33 cellular contexts compared by ENCODE assay signal in the genomic region with DNA sequence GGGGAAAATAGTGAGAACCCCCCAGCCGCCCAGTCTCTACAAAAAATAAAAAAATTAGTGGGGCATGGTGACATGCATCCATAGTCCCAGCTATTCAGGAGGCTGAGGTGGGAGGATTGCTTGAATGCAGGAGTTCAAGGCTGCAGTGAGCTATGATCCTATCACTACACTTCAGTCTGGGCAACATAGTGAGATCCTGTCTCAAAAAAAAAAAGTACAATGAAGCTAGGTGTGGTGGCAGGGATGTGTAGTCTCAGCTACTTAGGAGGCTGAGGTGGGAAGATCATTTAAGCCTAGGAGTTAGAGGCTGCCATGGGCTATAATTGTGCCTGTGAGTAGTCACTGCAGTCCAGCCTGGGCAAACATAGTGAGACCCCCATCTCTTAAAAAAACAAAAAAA.
"Had no signal": no experiment of that assay in that cellular context is flagged by ENCODE, and none has a peak within 500 bp of the region (broad histone marks: within the 10 kb centered on the region; RNA-seq: fewer than 3 reads in every experiment).

No MANE protein-coding gene starts in this region.

- H3K9me3 ChIP-seq: neutrophil, ovary, right atrium auricular region, spleen, suprapubic skin, testis, tibial artery, transverse colon, upper lobe of right lung, uterus had no signal

- H3K27ac Mint-ChIP-seq: natural killer cell treated with Interleukin-12 subunit alpha and Interleukin-12 subunit beta and Interleukin-15 and Interleukin-18, amount 100 ng/mL, for 72 hours; progenitor cell of endocrine pancreas; stimulated activated memory B cell treated with anti-CD40 and anti-IgM and Interleukin-4, amounts not matched to agents 10 μg/mL and 1 μg/mL and 100 μg/mL, for 72 hours; stimulated activated naive CD8-positive, alpha-beta T cell treated with anti-CD3 and anti-CD28 coated beads, Interleukin-15, amount 100 ng/mL, for 72 hours; type B pancreatic cell had no signal

- H3K79me2 ChIP-seq: parathyroid adenoma had no signal

- H3K36me3 Mint-ChIP-seq: natural killer cell treated with Interleukin-12 subunit alpha and Interleukin-12 subunit beta and Interleukin-15 and Interleukin-18, amount 100 ng/mL, for 72 hours had no signal

- H3K9me3 Mint-ChIP-seq: natural killer cell treated with Interleukin-12 subunit alpha and Interleukin-12 subunit beta and Interleukin-15 and Interleukin-18, amount 100 ng/mL, for 72 hours; stimulated activated memory B cell treated with anti-CD40 and anti-IgM and Interleukin-4, amounts not matched to agents 10 μg/mL and 1 μg/mL and 100 μg/mL, for 72 hours; stimulated activated naive CD8-positive, alpha-beta T cell treated with anti-CD3 and anti-CD28 coated beads, Interleukin-15, amount 100 ng/mL, for 72 hours had no signal

- H3K27me3 ChIP-seq: neutrophil, ovary, right atrium auricular region, spleen, suprapubic skin, testis, tibial artery, transverse colon, upper lobe of right lung, uterus had no signal

- ATAC-seq: naive thymus-derived CD8-positive, alpha-beta T cell; natural killer cell treated with Interleukin-12 subunit alpha and Interleukin-12 subunit beta and Interleukin-15 and Interleukin-18, amount 100 ng/mL, for 72 hours; sciatic nerve; stimulated activated memory B cell treated with anti-CD40 and anti-IgM and Interleukin-4, amounts not matched to agents 10 μg/mL and 1 μg/mL and 100 μg/mL, for 72 hours; stimulated activated naive CD8-positive, alpha-beta T cell treated with anti-CD3 and anti-CD28 coated beads, Interleukin-15, amount 100 ng/mL, for 72 hours; stimulated activated naive CD8-positive, alpha-beta T cell treated with anti-CD3 and anti-CD28 coated beads, Interleukin-15, Interleukin-2, amounts not matched to agents 100 U/mL and 50 U/mL, for 24 hours; upper lobe of right lung had no signal

- H3K4me3 ChIP-seq: ovary, right atrium auricular region, skin epidermis, smooth muscle cell, spleen, suprapubic skin, testis, tibial artery, transverse colon, upper lobe of right lung, uterus had no signal

- H3K4me3 Mint-ChIP-seq: naive thymus-derived CD8-positive, alpha-beta T cell; natural killer cell treated with Interleukin-12 subunit alpha and Interleukin-12 subunit beta and Interleukin-15 and Interleukin-18, amount 100 ng/mL, for 72 hours; nephron progenitor cell; neural crest cell; stimulated activated memory B cell treated with anti-CD40 and anti-IgM and Interleukin-4, amounts not matched to agents 10 μg/mL and 1 μg/mL and 100 μg/mL, for 72 hours; stimulated activated naive CD8-positive, alpha-beta T cell treated with anti-CD3 and anti-CD28 coated beads, Interleukin-15, amount 100 ng/mL, for 72 hours; type B pancreatic cell had no signal

- H3K36me3 ChIP-seq: neutrophil, ovary, right atrium auricular region, spleen, suprapubic skin, transverse colon, upper lobe of right lung, uterus had no signal

- H3K27me3 Mint-ChIP-seq: naive thymus-derived CD8-positive, alpha-beta T cell; natural killer cell treated with Interleukin-12 subunit alpha and Interleukin-12 subunit beta and Interleukin-15 and Interleukin-18, amount 100 ng/mL, for 72 hours; progenitor cell of endocrine pancreas; stimulated activated memory B cell treated with anti-CD40 and anti-IgM and Interleukin-4, amounts not matched to agents 10 μg/mL and 1 μg/mL and 100 μg/mL, for 72 hours; stimulated activated naive CD8-positive, alpha-beta T cell treated with anti-CD3 and anti-CD28 coated beads, Interleukin-15, amount 100 ng/mL, for 72 hours; type B pancreatic cell had no signal

- H3K9ac ChIP-seq: parathyroid adenoma had no signal

- H3K4me2 ChIP-seq: smooth muscle cell had no signal

- H3K27ac ChIP-seq: neutrophil, ovary, right atrium auricular region, skin epidermis, spleen, suprapubic skin, testis, tibial artery, upper lobe of right lung, uterus had no signal

- DNase-seq: naive thymus-derived CD8-positive, alpha-beta T cell; nephron progenitor cell; nucleus accumbens; ovary; posterior cingulate gyrus; retina; spleen; stimulated activated CD4-positive, alpha-beta T cell treated with anti-CD3 and anti-CD28 coated beads, Interleukin-12 subunit alpha, Interleukin-12 subunit beta, amount 100 ng/mL, for 4 hours; stimulated activated CD4-positive, alpha-beta T cell treated with anti-CD3 and anti-CD28 coated beads, Interleukin-1b, Interleukin-23, amount 100 ng/mL, for 48 hours; stimulated activated CD4-positive, alpha-beta T cell treated with anti-CD3 and anti-CD28 coated beads, Interleukin-4, amount 100 ng/mL, for 1 hour; stimulated activated CD4-positive, alpha-beta T cell treated with anti-CD3 and anti-CD28 coated beads, Interleukin-4, amount 100 ng/mL, for 4 hours; stimulated activated CD8-positive, alpha-beta memory T cell treated with anti-CD3 and anti-CD28 coated beads, Interleukin-4, amount 100 ng/mL, for 48 hours; stimulated activated naive CD4-positive, alpha-beta T cell; stimulated activated naive CD8-positive, alpha-beta T cell treated with anti-CD3 and anti-CD28 coated beads, Interleukin-15, amount 100 ng/mL, for 72 hours; stimulated activated naive CD8-positive, alpha-beta T cell treated with anti-CD3 and anti-CD28 coated beads, Interleukin-15, Interleukin-2, amounts not matched to agents 100 U/mL and 50 U/mL, for 24 hours; substantia nigra; testis; tibial artery; transverse colon; upper lobe of right lung; uterus had no signal

- H2AFZ ChIP-seq: parathyroid adenoma had no signal
